14 cellular contexts compared by ENCODE assay signal in the genomic region with DNA sequence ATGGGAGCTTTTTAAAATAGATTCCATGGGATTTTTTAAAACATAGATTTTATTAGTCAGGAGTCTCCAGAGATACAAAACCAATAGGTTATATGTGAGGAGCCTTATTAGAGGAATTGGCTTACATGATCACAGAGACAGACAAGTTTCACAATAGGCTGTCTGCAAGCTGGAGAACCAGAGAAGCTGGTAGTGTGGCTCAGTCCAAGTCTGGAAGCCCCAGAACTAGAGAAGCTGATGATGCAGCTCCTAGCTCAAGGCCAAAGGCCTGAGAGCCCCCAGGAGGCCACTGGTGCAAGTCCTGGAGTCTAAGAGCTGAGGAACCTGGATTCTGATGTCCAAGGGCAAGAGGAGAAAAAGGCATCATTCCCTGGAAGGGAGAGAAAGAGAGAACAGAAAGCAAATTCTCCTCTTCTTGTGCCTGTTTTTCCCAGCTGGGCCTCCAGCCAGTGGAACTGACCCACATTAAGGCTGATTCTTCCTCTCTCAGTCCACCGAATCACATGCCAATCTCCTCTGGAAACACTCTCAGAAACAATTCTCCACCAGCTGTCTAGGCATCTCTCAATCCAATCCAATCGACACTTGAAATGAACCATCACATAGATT. TPM values are rescaled to one million over a fixed set of nuclear protein-coding genes. Genes with fewer than 3 reads are reported as not detected.
DNase-seq lines count a peak whose midpoint lies in the region; ATAC-seq and TF ChIP-seq lines count a peak whose summit lies in the region.
"Had no signal": no experiment of that assay in that cellular context is flagged by ENCODE, and none has a peak within 500 bp of the region (broad histone marks: within the 10 kb centered on the region; RNA-seq: fewer than 3 reads in every experiment).

No MANE protein-coding gene starts in this region.

- no peak overlapping the region for H3K27ac ChIP-seq in heart right ventricle
- H3K27ac ChIP-seq in transverse colon: peak overlapping the region in 1 of 4 donors; percentile 2
- H3K27ac ChIP-seq: BLaER1 treated with 17β-estradiol and CSF1 and Interleukin-3, amounts not matched to agents 10 nM and 100 nM had no signal

- no peaks in the 10 kb centered on the region for H3K4me1 ChIP-seq in heart right ventricle
- no peaks in the 10 kb centered on the region for H3K4me1 ChIP-seq in transverse colon
- no peaks in the 10 kb centered on the region for H3K4me1 ChIP-seq in BE2C

- 77 to 81% methylated on average over 2 of the region's 2 CpGs for WGBS in heart right ventricle, 2 donors
- 53 to 66% methylated on average over 2 of the region's 2 CpGs for WGBS in transverse colon (ENCODE audit: low coverage in 1 of 2), 2 donors

- DNase-seq in left ventricle myocardium superior: peak; percentile 7
- no peak for DNase-seq in heart right ventricle
- peak; percentile 37 for DNase-seq in activated CD8-positive, alpha-beta memory T cell treated with anti-CD3 and anti-CD28 coated beads, Interleukin-2, amount 50 U/mL, for 48 hours
- peak; percentile 27 for DNase-seq in iris pigment epithelial cell (ENCODE audit: low read depth)
- DNase-seq in transverse colon: peak; percentile 4
- no peak for DNase-seq in RKO (ENCODE audit: low spot score)
- DNase-seq in SHP77 treated with DMSO at 0.1 percent for 48 hours (lab: John Stamatoyannopoulos, UW): no peak
- DNase-seq in BE2C: no peak
- DNase-seq: central memory CD4-positive, alpha-beta T cell; KBM-7; NCI-H1930; stimulated activated CD4-positive, alpha-beta T cell treated with anti-CD3 and anti-CD28 coated beads, Interleukin-12 subunit alpha, Interleukin-12 subunit beta, amount 100 ng/mL, for 4 hours; T-helper 9 cell had no signal

- TF ChIP-seq EP300 in transverse colon (IDR thresholded peaks at IDR 0.05; ENCODE audit: low read depth): no peak

- peaks cover 0 to 5% (median 1%) of the 10 kb centered on the region in 7 donors for H3K27me3 ChIP-seq in heart right ventricle
- H3K27me3 ChIP-seq in transverse colon: no peaks in the 10 kb centered on the region
- H3K27me3 ChIP-seq in BE2C: no peaks in the 10 kb centered on the region

- TF ChIP-seq CTCF in heart right ventricle (IDR thresholded peaks at IDR 0.05) (no peak), transverse colon (IDR thresholded peaks at IDR 0.05) (no peak), BE2C (IDR thresholded peaks at IDR 0.05; ENCODE audit: low read depth, low read length) (no peak)

- ATAC-seq in left ventricle myocardium superior (no peak), heart right ventricle (no peak)

- H3K9me3 ChIP-seq in heart right ventricle (peaks cover 0 to 43% (median 9%) of the 10 kb centered on the region in 11 donors), transverse colon (peaks cover 7 to 9% of the 10 kb centered on the region in 2 donors), BE2C (no peaks in the 10 kb centered on the region)

- H3K4me3 ChIP-seq in heart right ventricle: no peak overlapping the region
- H3K4me3 ChIP-seq in transverse colon: no peak overlapping the region
- H3K4me3 ChIP-seq in BE2C (ENCODE audit: low read depth, low read length): no peak overlapping the region
- H3K4me3 ChIP-seq: BLaER1 treated with 17β-estradiol and CSF1 and Interleukin-3, amounts not matched to agents 10 nM and 100 nM had no signal

- no peaks in the 10 kb centered on the region for H3K36me3 ChIP-seq in heart right ventricle
- H3K36me3 ChIP-seq in transverse colon: no peaks in the 10 kb centered on the region
- no peaks in the 10 kb centered on the region for H3K36me3 ChIP-seq in BE2C

- in situ Hi-C loops in transverse colon (cut with MboI; ENCODE audit: low pct_ligation_motif_present in 1 of 4, low pct_unique_long_range_greater_than_20kb in 1 of 4, low sequenced_read_pairs in 3 of 4): no loop called here

- TF ChIP-seq POLR2A in transverse colon (IDR thresholded peaks at IDR 0.05): no peak

- intact Hi-C loops in left ventricle myocardium superior (cut with micrococcal nuclease): no loop called here
- intact Hi-C loops in heart right ventricle (cut with DNase I): no loop called here
- intact Hi-C loops in transverse colon (cut with DNase I; ENCODE audit: low total_unique reads): no loop called here

RNA-seq across cellular contexts. Expression of a gene that starts 59.3 kb away (rescaled TPM):
- total RNA-seq in left ventricle myocardium superior: 2.1 TPM
- total RNA-seq in heart right ventricle: 1 to 10 TPM in 1 of 10 donors, under 1 TPM in 7, not detected in 2; 0.07 to 1.2 (median 0.46) TPM
- polyA plus RNA-seq in heart right ventricle: under 1 TPM; 0.07 to 0.15 TPM
- 1 to 10 TPM; 1.3 to 8.8 (median 1.5) TPM for total RNA-seq in transverse colon
- 0.93 TPM for polyA plus RNA-seq in BE2C (2012; ENCODE audit: insufficient read depth, insufficient read length, low read depth)

Comparison
In these comparisons a context has a peak if more than half of its experiments do, and no peak if none do; other contexts are left out.
1. DNase-seq: peak in left ventricle myocardium superior (single experiment), activated CD8-positive, alpha-beta memory T cell treated with anti-CD3 and anti-CD28 coated beads, Interleukin-2, amount 50 U/mL, for 48 hours (single experiment), iris pigment epithelial cell (single experiment) and transverse colon (single experiment); none in heart right ventricle (0 of 2), RKO (single experiment), SHP77 treated with DMSO at 0.1 percent for 48 hours (single experiment) and BE2C (single experiment).